1 cellular context compared by ENCODE assay signal in genomic region chr11:35540526-35540925, GRCh38.
TF ChIP-seq lines count a peak whose summit lies in the region.

No MANE protein-coding gene starts in this region.

TF ChIP-seq in SK-N-SH treated with all-trans-retinoic acid at 6 μM for 48 hours, 23 proteins besides CTCF, POLR2A, EP300 and RAD21 (continued from another document):
- TF ChIP-seq POU6F1 (CRISPR knock-in tag; IDR thresholded peaks at IDR 0.05; ENCODE audit: borderline replicate concordance, low read depth) (no peak), TCF4 (CRISPR knock-in tag; IDR thresholded peaks at IDR 0.05; ENCODE audit: borderline replicate concordance) (no peak)
- TF ChIP-seq, protein P1, sequence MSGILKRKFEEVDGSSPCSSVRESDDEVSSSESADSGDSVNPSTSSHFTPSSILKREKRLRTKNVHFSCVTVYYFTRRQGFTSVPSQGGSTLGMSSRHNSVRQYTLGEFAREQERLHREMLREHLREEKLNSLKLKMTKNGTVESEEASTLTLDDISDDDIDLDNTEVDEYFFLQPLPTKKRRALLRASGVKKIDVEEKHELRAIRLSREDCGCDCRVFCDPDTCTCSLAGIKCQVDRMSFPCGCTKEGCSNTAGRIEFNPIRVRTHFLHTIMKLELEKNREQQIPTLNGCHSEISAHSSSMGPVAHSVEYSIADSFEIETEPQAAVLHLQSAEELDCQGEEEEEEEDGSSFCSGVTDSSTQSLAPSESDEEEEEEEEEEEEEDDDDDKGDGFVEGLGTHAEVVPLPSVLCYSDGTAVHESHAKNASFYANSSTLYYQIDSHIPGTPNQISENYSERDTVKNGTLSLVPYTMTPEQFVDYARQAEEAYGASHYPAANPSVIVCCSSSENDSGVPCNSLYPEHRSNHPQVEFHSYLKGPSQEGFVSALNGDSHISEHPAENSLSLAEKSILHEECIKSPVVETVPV (CRISPR knock-in tag; IDR thresholded peaks at IDR 0.05), result no peak
TF ChIP-seq in SK-N-SH treated with all-trans-retinoic acid at 6 μM for 48 hours: peak in this region for 0.
